1 cellular context compared by ENCODE assay signal in the genomic region with DNA sequence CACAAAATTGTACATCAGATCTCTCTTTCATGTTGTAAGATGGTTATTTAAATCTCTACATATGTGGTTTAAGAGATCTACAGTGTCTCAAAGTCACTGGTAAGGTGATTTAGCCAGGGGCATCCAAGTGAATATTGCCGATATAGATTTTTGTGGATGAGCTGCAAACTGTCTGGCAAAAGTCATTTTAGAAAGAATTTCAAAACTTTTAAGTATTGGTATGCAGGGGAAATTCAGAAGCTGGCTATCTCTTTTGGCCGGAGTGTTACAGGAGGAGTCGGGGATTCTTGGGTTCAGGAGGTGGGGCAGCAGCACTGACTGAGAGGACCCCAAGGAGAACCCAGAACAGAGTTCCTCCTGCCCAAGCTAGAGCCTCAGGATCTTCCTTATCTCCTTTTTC.
TF ChIP-seq lines count a peak whose summit lies in the region.

No MANE protein-coding gene starts in this region.

TF ChIP-seq in IMR-90, 13 proteins besides CTCF, POLR2A, EP300 and RAD21:
- no peak for TF ChIP-seq MAZ (IDR thresholded peaks at IDR 0.05; ENCODE audit: borderline replicate concordance, low read depth, low read length)
- TF ChIP-seq SMC3 (IDR thresholded peaks at IDR 0.05; ENCODE audit: low read depth, low read length): no peak
- no peak for TF ChIP-seq MXI1 (IDR thresholded peaks at IDR 0.05; ENCODE audit: borderline replicate concordance, low read depth, low read length)
- no peak for TF ChIP-seq CEBPB (IDR thresholded peaks at IDR 0.05; ENCODE audit: low read depth, low read length)
- no peak for TF ChIP-seq NFE2L2 (IDR thresholded peaks at IDR 0.05; ENCODE audit: low read depth, low read length)
- TF ChIP-seq, protein P1, sequence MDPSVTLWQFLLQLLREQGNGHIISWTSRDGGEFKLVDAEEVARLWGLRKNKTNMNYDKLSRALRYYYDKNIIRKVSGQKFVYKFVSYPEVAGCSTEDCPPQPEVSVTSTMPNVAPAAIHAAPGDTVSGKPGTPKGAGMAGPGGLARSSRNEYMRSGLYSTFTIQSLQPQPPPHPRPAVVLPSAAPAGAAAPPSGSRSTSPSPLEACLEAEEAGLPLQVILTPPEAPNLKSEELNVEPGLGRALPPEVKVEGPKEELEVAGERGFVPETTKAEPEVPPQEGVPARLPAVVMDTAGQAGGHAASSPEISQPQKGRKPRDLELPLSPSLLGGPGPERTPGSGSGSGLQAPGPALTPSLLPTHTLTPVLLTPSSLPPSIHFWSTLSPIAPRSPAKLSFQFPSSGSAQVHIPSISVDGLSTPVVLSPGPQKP (IDR thresholded peaks at IDR 0.05; ENCODE audit: borderline replicate concordance, low read depth, low read length): no peak
- TF ChIP-seq RFX5 (IDR thresholded peaks at IDR 0.05; ENCODE audit: low read depth, low read length): no peak
- no peak for TF ChIP-seq CHD1 (IDR thresholded peaks at IDR 0.05; ENCODE audit: low read depth, low read length)
- TF ChIP-seq, protein P2, sequence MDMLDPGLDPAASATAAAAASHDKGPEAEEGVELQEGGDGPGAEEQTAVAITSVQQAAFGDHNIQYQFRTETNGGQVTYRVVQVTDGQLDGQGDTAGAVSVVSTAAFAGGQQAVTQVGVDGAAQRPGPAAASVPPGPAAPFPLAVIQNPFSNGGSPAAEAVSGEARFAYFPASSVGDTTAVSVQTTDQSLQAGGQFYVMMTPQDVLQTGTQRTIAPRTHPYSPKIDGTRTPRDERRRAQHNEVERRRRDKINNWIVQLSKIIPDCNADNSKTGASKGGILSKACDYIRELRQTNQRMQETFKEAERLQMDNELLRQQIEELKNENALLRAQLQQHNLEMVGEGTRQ (IDR thresholded peaks at IDR 0.05; ENCODE audit: low read depth, low read length): no peak
- TF ChIP-seq FOS (IDR thresholded peaks at IDR 0.05; ENCODE audit: low read depth, low read length): no peak
- TF ChIP-seq RCOR1 (IDR thresholded peaks at IDR 0.05; ENCODE audit: insufficient replicate concordance, low read length): no peak
- no peak for TF ChIP-seq MAFK (IDR thresholded peaks at IDR 0.05; ENCODE audit: low read depth, low read length)
